Comparison of ENCODE assay signal across 8 cellular contexts in genomic region chr16:19885456-19886060, GRCh38. TPM values are rescaled to one million over a fixed set of nuclear protein-coding genes. Genes with fewer than 3 reads are reported as not detected.
DNase-seq lines count a peak whose midpoint lies in the region; ATAC-seq and TF ChIP-seq lines count a peak whose summit lies in the region.

No MANE protein-coding gene starts in this region.

- no peak overlapping the region for H2BK120ac ChIP-seq in mesendoderm (ENCODE audit: low read depth, low read length)

- H3K9ac ChIP-seq in mesendoderm (ENCODE audit: low read length) = peak overlapping the region; percentile 67

- H3K36me3 Mint-ChIP-seq in central memory CD8-positive, alpha-beta T cell (ENCODE audit: insufficient read depth) = peaks cover 3% of the 10 kb centered on the region

- H3K27me3 Mint-ChIP-seq in central memory CD8-positive, alpha-beta T cell = peaks cover 60% of the 10 kb centered on the region

- H3K9me3 Mint-ChIP-seq in central memory CD8-positive, alpha-beta T cell = no peaks in the 10 kb centered on the region

- H3K27ac Mint-ChIP-seq in central memory CD8-positive, alpha-beta T cell (ENCODE audit: low read depth) = no peak overlapping the region

- intact Hi-C loops in transverse colon (cut with DNase I; ENCODE audit: low total_unique reads) = loop anchor here (2.0 to 10.0 kb wide), 2 partner anchors 171 to 327 kb away; partner anchors contain the start of genes IQCK and KNOP1

- no peak for ATAC-seq in central memory CD8-positive, alpha-beta T cell (replicated peaks; ENCODE audit: extremely low read depth, poor library complexity, severe bottlenecking)
- no peak for ATAC-seq in HG02938 (IDR thresholded peaks at IDR 0.05; ENCODE audit: unreplicated experiment)

- H3K79me2 ChIP-seq in mesendoderm (ENCODE audit: control insufficient read depth, insufficient read depth, low read length) = peaks cover 8% of the 10 kb centered on the region

- H3K27me3 ChIP-seq in mesendoderm (ENCODE audit: insufficient read depth, low read length, poor library complexity) (no peaks in the 10 kb centered on the region), transverse colon (peaks cover 36% of the 10 kb centered on the region)

- H3K4me2 ChIP-seq in mesendoderm (ENCODE audit: low read length) = no peak overlapping the region

- H3K4me1 ChIP-seq in mesendoderm (ENCODE audit: control insufficient read depth, low read depth, low read length) (peaks cover 5% of the 10 kb centered on the region), transverse colon (peaks cover 6 to 28% (median 25%) of the 10 kb centered on the region in 4 donors)

- H3K18ac ChIP-seq in mesendoderm (ENCODE audit: low read length) = no peak overlapping the region

- H3K4me3 ChIP-seq in mesendoderm (ENCODE audit: low read length) (no peak overlapping the region), transverse colon (peak overlapping the region; percentile 15 to 72 (median 54))

- TF ChIP-seq POLR2A in transverse colon (IDR thresholded peaks at IDR 0.05) = no peak

- no peak overlapping the region for H2BK15ac ChIP-seq in mesendoderm (replicated peaks; ENCODE audit: low read depth)

- H3K56ac ChIP-seq in mesendoderm (ENCODE audit: low read length) = peak overlapping the region; percentile 90

- peaks cover 6% of the 10 kb centered on the region for H3K79me1 ChIP-seq in mesendoderm (ENCODE audit: low read length)

- H3K23ac ChIP-seq in mesendoderm (ENCODE audit: low read length) = no peak overlapping the region

- in situ Hi-C loops in transverse colon (cut with MboI; ENCODE audit: low pct_ligation_motif_present in 1 of 4, low pct_unique_long_range_greater_than_20kb in 1 of 4, low sequenced_read_pairs in 3 of 4) = loop anchor here (5.0 to 25.0 kb wide), 4 partner anchors 173 to 321 kb away; partner anchors contain the start of genes IQCK (in 1 of the 4) and KNOP1 (in 1 of the 4)

- TF ChIP-seq EP300 in transverse colon (IDR thresholded peaks at IDR 0.05; ENCODE audit: low read depth) = no peak

- TF ChIP-seq CTCF in transverse colon (IDR thresholded peaks at IDR 0.05) = peak in 1 of 5 experiments; percentile 8

- H3K4ac ChIP-seq in mesendoderm (ENCODE audit: low read depth, low read length) = no peak overlapping the region

- H3K36me3 ChIP-seq in mesendoderm (ENCODE audit: control insufficient read depth, insufficient read depth, low read length) = no peaks in the 10 kb centered on the region
- H3K36me3 ChIP-seq in transverse colon = no peaks in the 10 kb centered on the region

- H2BK5ac ChIP-seq in mesendoderm (ENCODE audit: low read length) = no peak overlapping the region

- H3K9me3 ChIP-seq in transverse colon = no peaks in the 10 kb centered on the region

- H3K4me1 Mint-ChIP-seq in central memory CD8-positive, alpha-beta T cell = peaks cover 18% of the 10 kb centered on the region

- DNase-seq in activated CD8-positive, alpha-beta memory T cell treated with anti-CD3 and anti-CD28 coated beads, Interleukin-2, amount 50 U/mL, for 48 hours = peak; percentile 62
- DNase-seq in activated CD8-positive, alpha-beta memory T cell treated with anti-CD3 and anti-CD28 coated beads, Interleukin-2, amount 50 U/mL, for 4 hours = no peak
- DNase-seq in central memory CD8-positive, alpha-beta T cell (ENCODE audit: low spot score in 2 of 2) = no peak
- DNase-seq in mesendoderm = no peak
- DNase-seq in transverse colon = peak; percentile 9
- DNase-seq in NCI-H2227 (lab: John Stamatoyannopoulos, UW; ENCODE audit: unreplicated experiment) = no peak
- DNase-seq in COLO668 (lab: John Stamatoyannopoulos, UW; ENCODE audit: unreplicated experiment) = no peak

- peak overlapping the region; percentile 78 for H3K4me3 Mint-ChIP-seq in central memory CD8-positive, alpha-beta T cell

- H3K27ac ChIP-seq in mesendoderm (ENCODE audit: low read depth, low read length) (no peak overlapping the region), transverse colon (no peak overlapping the region)

- no peak overlapping the region for H4K8ac ChIP-seq in mesendoderm (ENCODE audit: low read depth, low read length)

- WGBS in mesendoderm (ENCODE audit: extremely low coverage, insufficient coverage, low lambda C conversion rate) = no CpG with 5 or more reads among the region's 41 CpGs
- 0 to 7% methylated on average over 1 to 39 of the region's 41 CpGs for WGBS in transverse colon (ENCODE audit: low coverage in 1 of 2), 2 donors

- no peak overlapping the region for H4K5ac ChIP-seq in mesendoderm (ENCODE audit: low read length)

- H2AK5ac ChIP-seq in mesendoderm (ENCODE audit: low read length) = no peak overlapping the region

RNA-seq across cellular contexts. Expression of gene GPRC5B, which starts 0.9 kb away (rescaled TPM):
- polyA plus RNA-seq in mesendoderm (2013, experiment 1 of 2) = 87.4 TPM
- 90.0 TPM for polyA plus RNA-seq in mesendoderm (2013, experiment 2 of 2)
- total RNA-seq in transverse colon = 10 to 100 TPM in 1 of 4 donors, 1 to 10 TPM in 3; 1.9 to 17.3 (median 5.1) TPM

Comparison
In these comparisons a context has a peak if more than half of its experiments do, and no peak if none do; other contexts are left out.
1. DNase-seq: peak in activated CD8-positive, alpha-beta memory T cell treated with anti-CD3 and anti-CD28 coated beads, Interleukin-2, amount 50 U/mL, for 48 hours (single experiment) and transverse colon (single experiment); none in activated CD8-positive, alpha-beta memory T cell treated with anti-CD3 and anti-CD28 coated beads, Interleukin-2, amount 50 U/mL, for 4 hours (single experiment), central memory CD8-positive, alpha-beta T cell (0 of 2), mesendoderm (single experiment), NCI-H2227 (single experiment) and COLO668 (single experiment).